9 cellular contexts compared by ENCODE assay signal in genomic region chr6:149234051-149234962, GRCh38.
DNase-seq lines count a peak whose midpoint lies in the region; ATAC-seq and TF ChIP-seq lines count a peak whose summit lies in the region.
"Had no signal": no experiment of that assay in that cellular context is flagged by ENCODE, and none has a peak within 500 bp of the region (broad histone marks: within the 10 kb centered on the region; RNA-seq: fewer than 3 reads in every experiment).

No MANE protein-coding gene starts in this region.

- H3K27me3 ChIP-seq in adipocyte (replicated peaks; ENCODE audit: control insufficient read depth, insufficient read depth, low read length) (no peaks in the 10 kb centered on the region), neutrophil (no peaks in the 10 kb centered on the region)

- H3K4me1 Mint-ChIP-seq in T-cell: peaks cover 43 to 69% (median 51%) of the 10 kb centered on the region in 3 donors

- H3K9me3 Mint-ChIP-seq in T-cell: peaks cover 0 to 18% (median 3%) of the 10 kb centered on the region in 3 donors

- ATAC-seq in T-cell (replicated peaks in 1 of 4) (peak; percentile 68 to 78 (median 72)), HG03460 (IDR thresholded peaks at IDR 0.05; ENCODE audit: unreplicated experiment) (no peak), GM21576 (IDR thresholded peaks at IDR 0.05; ENCODE audit: unreplicated experiment) (no peak), GM21360 (IDR thresholded peaks at IDR 0.05; ENCODE audit: unreplicated experiment) (no peak)

- no peaks in the 10 kb centered on the region for H3K27me3 Mint-ChIP-seq in T-cell

- TF ChIP-seq CTCF in GM12873 (IDR thresholded peaks at IDR 0.05; ENCODE audit: insufficient read depth, low read depth, low read length, missing control alignments): peak; percentile 13
- TF ChIP-seq CTCF in neutrophil (IDR thresholded peaks at IDR 0.05): no peak

- H3K9me3 ChIP-seq in adipocyte (ENCODE audit: control insufficient read depth, low read length) (peaks cover 13% of the 10 kb centered on the region), neutrophil (no peaks in the 10 kb centered on the region)

- peak overlapping the region; percentile 94 to 96 for H3K27ac Mint-ChIP-seq in T-cell

- peak overlapping the region; percentile 84 for H3K27ac ChIP-seq in neutrophil

- no peak overlapping the region for H3K9ac ChIP-seq in adipocyte (ENCODE audit: low read length)

- POLR2A ChIA-PET in T-cell (lab: Charles Lee): no interaction called here

- H3K4me1 ChIP-seq in adipocyte (ENCODE audit: control insufficient read depth, insufficient read depth, low read length): peaks cover 15% of the 10 kb centered on the region
- H3K4me1 ChIP-seq in neutrophil (ENCODE audit: control insufficient read depth in 1 of 2, insufficient read depth in 1 of 2, low read depth in 1 of 2, low read length in 1 of 2): peaks cover 26 to 43% of the 10 kb centered on the region in 2 experiments

- CTCF ChIA-PET in T-cell (lab: Charles Lee): interaction anchor here in 1 of 2 donors (1.5 kb wide), 1 partner anchor 197 kb away, joined by 4 read pairs; no protein-coding TSS in a partner anchor

- H3K4me3 Mint-ChIP-seq in T-cell: peak overlapping the region; percentile 67 to 82 (median 72)
- H3K4me3 Mint-ChIP-seq: neural crest cell had no signal

- peaks cover 4% of the 10 kb centered on the region for H3K36me3 Mint-ChIP-seq in T-cell

- H3K4me3 ChIP-seq in adipocyte (ENCODE audit: low read length) (no peak overlapping the region), neutrophil (ENCODE audit: low read depth in 1 of 2, low read length in 1 of 2) (no peak overlapping the region)

- H3K36me3 ChIP-seq in adipocyte (ENCODE audit: control insufficient read depth, insufficient read depth, low read length, severe bottlenecking) (no peaks in the 10 kb centered on the region), neutrophil (no peaks in the 10 kb centered on the region)

- DNase-seq in T-cell (peak in 12 of 34 experiments; percentile 3 to 65 (median 16)), adipocyte (ENCODE audit: low read depth) (peak; percentile 37), middle frontal gyrus (ENCODE audit: extremely low spot score, low spot score) (no peak)

Comparison
In these comparisons a context has a peak if more than half of its experiments do, and no peak if none do; other contexts are left out.
1. ATAC-seq: peak in T-cell (4 of 4); none in HG03460 (single experiment), GM21576 (single experiment) and GM21360 (single experiment).